1 cellular context compared by ENCODE assay signal in genomic region chr1:235650341-235651169, GRCh38.
TF ChIP-seq lines count a peak whose summit lies in the region.

No MANE protein-coding gene starts in this region.

TF ChIP-seq in H1, 55 proteins besides CTCF, POLR2A, EP300 and RAD21 (continued from another document):
- TF ChIP-seq SIN3A (conservative IDR thresholded peaks at IDR 0.05 in 1 of 2, IDR thresholded peaks at IDR 0.05 in 1 of 2; ENCODE audit: low read depth in 1 of 2, low read length in 2 of 2) (peak in 1 of 2 experiments; percentile 71; a peak in 2 of 4 replicates), TAF7 (optimal IDR thresholded peaks at IDR 0.05; ENCODE audit: borderline replicate concordance, low read depth, low read length) (peak; percentile 30), PHF8 (conservative IDR thresholded peaks at IDR 0.05; ENCODE audit: low read depth, low read length) (peak; percentile 53; the same call in 1 of the 2 replicates), HDAC2 (IDR thresholded peaks at IDR 0.05; ENCODE audit: borderline replicate concordance in 1 of 2, low read depth in 2 of 2, low read length in 2 of 2) (0 out of 4 replicates have a peak, but pooled peaks of 1 of the 2 experiments have one; percentile 26), RBBP5 (IDR thresholded peaks at IDR 0.05; ENCODE audit: borderline replicate concordance, low read depth, low read length) (0 out of 2 replicates have a peak, but pooled peaks have one; percentile 47), TBP (IDR thresholded peaks at IDR 0.05; ENCODE audit: low read depth, low read length) (peak; percentile 61; the same call in 1 of the 2 replicates)
